ENCODE assay signal across 22 cellular contexts in the genomic region with DNA sequence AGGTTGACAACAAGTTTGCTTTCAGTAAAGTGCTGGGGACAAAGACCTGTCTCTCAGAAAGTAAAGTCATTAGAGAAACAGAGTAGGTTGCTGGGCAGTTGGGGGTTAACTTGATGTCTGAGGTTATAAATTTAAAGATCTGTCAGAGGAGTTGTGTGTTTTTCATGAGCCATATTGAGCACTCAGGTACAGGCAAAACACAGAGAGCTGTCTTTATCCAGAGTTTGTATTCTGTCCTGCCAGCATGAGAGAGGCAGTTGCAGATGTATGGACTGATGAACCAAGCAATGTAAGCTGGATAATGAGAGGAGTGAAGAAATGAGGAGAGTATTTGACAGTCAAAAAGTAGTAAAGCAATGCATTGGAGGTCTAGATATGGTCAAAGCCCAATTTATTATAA.
DNase-seq lines count a peak whose midpoint lies in the region; ATAC-seq, FAIRE-seq and TF ChIP-seq lines count a peak whose summit lies in the region.
"Had no signal": no experiment of that assay in that cellular context is flagged by ENCODE, and none has a peak within 500 bp of the region (broad histone marks: within the 10 kb centered on the region; RNA-seq: fewer than 3 reads in every experiment).

No MANE protein-coding gene starts in this region.

- POLR2A ChIA-PET in activated CD4-positive, alpha-beta T cell treated with anti-CD3 and anti-CD28 coated beads, Interleukin-2, amount 10 ng/mL, durations not matched to agents 7 days and 5 days (lab: Charles Lee) = no interaction called here
- POLR2A ChIA-PET in K562 (lab: Yijun Ruan, JAX) = no interaction called here
- POLR2A ChIA-PET in HepG2 (lab: Yijun Ruan, JAX) = no interaction called here

- H3K27ac ChIP-seq in K562 (ENCODE audit: extremely low read depth, low read depth, low read length) = no peak overlapping the region
- peak overlapping the region in 1 of 4 donors; percentile 15 for H3K27ac ChIP-seq in pancreas
- no peak overlapping the region for H3K27ac ChIP-seq in HepG2 (ENCODE audit: extremely low read length, insufficient read depth, low read length)
- H3K27ac ChIP-seq: BLaER1 had no signal

- no peak overlapping the region for H3K27ac Mint-ChIP-seq in activated CD4-positive, alpha-beta T cell treated with anti-CD3 and anti-CD28 coated beads, Interleukin-2, amount 10 ng/mL, durations not matched to agents 24 days and 14 days
- H3K27ac Mint-ChIP-seq in activated CD4-positive, alpha-beta T cell treated with anti-CD3 and anti-CD28 coated beads, Interleukin-2, amount 10 ng/mL, durations not matched to agents 7 days and 5 days = no peak overlapping the region
- H3K27ac Mint-ChIP-seq: CD14-positive monocyte; CD4-positive, alpha-beta memory T cell; CD4-positive, CD25-positive, alpha-beta regulatory T cell; CD8-positive, alpha-beta memory T cell had no signal

- H3K79me2 ChIP-seq in K562 (ENCODE audit: control insufficient read depth, insufficient read depth, low read length) = no peaks in the 10 kb centered on the region
- H3K79me2 ChIP-seq in HepG2 (ENCODE audit: insufficient read depth, low read length) = no peaks in the 10 kb centered on the region

- H3K9me1 ChIP-seq in K562 (ENCODE audit: control insufficient read depth, insufficient read depth, low read length) = no peaks in the 10 kb centered on the region

- H3K4me3 ChIP-seq in K562 = no peak overlapping the region
- no peak overlapping the region for H3K4me3 ChIP-seq in pancreas
- H3K4me3 ChIP-seq in HepG2 (replicated peaks in 1 of 3; ENCODE audit: insufficient read depth in 1 of 3, low read depth in 2 of 3, low read length in 3 of 3) = no peak overlapping the region
- H3K4me3 ChIP-seq: BLaER1 had no signal

- H4K20me1 ChIP-seq in K562 (replicated peaks; ENCODE audit: control insufficient read depth, insufficient read depth, low read length) = no peaks in the 10 kb centered on the region
- no peaks in the 10 kb centered on the region for H4K20me1 ChIP-seq in HepG2 (ENCODE audit: insufficient read depth, low read length)
- H4K20me1 ChIP-seq: BLaER1 had no signal

- peak; percentile 26 for DNase-seq in activated CD4-positive, alpha-beta T cell treated with anti-CD3 and anti-CD28 coated beads, Interleukin-2, amount 10 ng/mL, durations not matched to agents 24 days and 14 days
- DNase-seq in activated CD4-positive, alpha-beta T cell treated with anti-CD3 and anti-CD28 coated beads, Interleukin-2, amount 10 ng/mL, durations not matched to agents 7 days and 5 days = no peak
- no peak for DNase-seq in K562 (ENCODE audit: extremely low read depth in 1 of 4, low spot score in 3 of 4)
- DNase-seq in pancreas = no peak
- DNase-seq in HepG2 (ENCODE audit: low spot score) = no peak
- DNase-seq in SK-N-DZ (ENCODE audit: low spot score) = no peak
- DNase-seq: 8988T; ACHN; BE2C; C1 segment of cervical spinal cord; Caco-2; Calu3; CD4-positive, alpha-beta memory T cell; CD4-positive, CD25-positive, alpha-beta regulatory T cell; CD8-positive, alpha-beta memory T cell; DMS79 treated with DMSO at 0.1 percent for 48 hours; GF-D8 had no signal

- ATAC-seq in K562 = no peak
- ATAC-seq in pancreas = peak in 3 of 4 donors; percentile 56 to 71 (median 60)
- no peak for ATAC-seq in HepG2

- TF ChIP-seq EP300 in K562 (IDR thresholded peaks at IDR 0.05; ENCODE audit: low read length) (no peak), HepG2 (IDR thresholded peaks at IDR 0.05; ENCODE audit: low read depth in 2 of 2, low read length in 2 of 2) (no peak), HepG2 (CRISPR knock-in tag; IDR thresholded peaks at IDR 0.05; ENCODE audit: borderline replicate concordance) (no peak)

- H3K4me2 ChIP-seq in K562 (ENCODE audit: insufficient read depth, low read length) (no peak overlapping the region), HepG2 (ENCODE audit: low read depth, low read length) (no peak overlapping the region)
- H3K4me2 ChIP-seq: BLaER1 had no signal

- H3K9ac ChIP-seq in K562 (ENCODE audit: insufficient read depth in 1 of 2, low read depth in 2 of 2, low read length in 2 of 2) (no peak overlapping the region), HepG2 (ENCODE audit: insufficient read depth, low read depth, low read length) (no peak overlapping the region)
- H3K9ac ChIP-seq: BLaER1 had no signal

- H3K9me3 Mint-ChIP-seq in activated CD4-positive, alpha-beta T cell treated with anti-CD3 and anti-CD28 coated beads, Interleukin-2, amount 10 ng/mL, durations not matched to agents 24 days and 14 days = no peaks in the 10 kb centered on the region
- H3K9me3 Mint-ChIP-seq in activated CD4-positive, alpha-beta T cell treated with anti-CD3 and anti-CD28 coated beads, Interleukin-2, amount 10 ng/mL, durations not matched to agents 7 days and 5 days = no peaks in the 10 kb centered on the region
- H3K9me3 Mint-ChIP-seq: CD14-positive monocyte; CD4-positive, CD25-positive, alpha-beta regulatory T cell; CD8-positive, alpha-beta memory T cell had no signal

- H3K36me3 Mint-ChIP-seq in activated CD4-positive, alpha-beta T cell treated with anti-CD3 and anti-CD28 coated beads, Interleukin-2, amount 10 ng/mL, durations not matched to agents 24 days and 14 days (ENCODE audit: low read depth) = no peaks in the 10 kb centered on the region
- no peaks in the 10 kb centered on the region for H3K36me3 Mint-ChIP-seq in activated CD4-positive, alpha-beta T cell treated with anti-CD3 and anti-CD28 coated beads, Interleukin-2, amount 10 ng/mL, durations not matched to agents 7 days and 5 days (ENCODE audit: low read depth)
- H3K36me3 Mint-ChIP-seq: CD14-positive monocyte; CD4-positive, alpha-beta memory T cell; CD4-positive, CD25-positive, alpha-beta regulatory T cell; CD8-positive, alpha-beta memory T cell had no signal

- TF ChIP-seq POLR2A in K562 (conservative IDR thresholded peaks at IDR 0.05) = no peak
- no peak for TF ChIP-seq POLR2A in HepG2 (IDR thresholded peaks at IDR 0.05; ENCODE audit: insufficient read depth in 1 of 2, low read depth in 2 of 2, low read length in 2 of 2)

- no peaks in the 10 kb centered on the region for H3K4me1 Mint-ChIP-seq in activated CD4-positive, alpha-beta T cell treated with anti-CD3 and anti-CD28 coated beads, Interleukin-2, amount 10 ng/mL, durations not matched to agents 24 days and 14 days
- no peaks in the 10 kb centered on the region for H3K4me1 Mint-ChIP-seq in activated CD4-positive, alpha-beta T cell treated with anti-CD3 and anti-CD28 coated beads, Interleukin-2, amount 10 ng/mL, durations not matched to agents 7 days and 5 days
- H3K4me1 Mint-ChIP-seq: CD4-positive, alpha-beta memory T cell; CD4-positive, CD25-positive, alpha-beta regulatory T cell; CD8-positive, alpha-beta memory T cell had no signal

- FAIRE-seq in K562 (lab: Jason Lieb, UNC) (peak; percentile 23), pancreas (lab: Jason Lieb, UNC) (no peak), HepG2 (lab: Jason Lieb, UNC) (no peak)
- FAIRE-seq: D721Med, GM12891, GM19239 had no signal

- in situ Hi-C loops in K562 (cut with MboI) = no loop called here
- in situ Hi-C loops in HepG2 (cut with HindIII; ENCODE audit: extremely low pct_ligation_motif_present, low pct_unique_long_range_greater_than_20kb) = no loop called here

- no peak overlapping the region for H3K4me3 Mint-ChIP-seq in activated CD4-positive, alpha-beta T cell treated with anti-CD3 and anti-CD28 coated beads, Interleukin-2, amount 10 ng/mL, durations not matched to agents 24 days and 14 days
- H3K4me3 Mint-ChIP-seq in activated CD4-positive, alpha-beta T cell treated with anti-CD3 and anti-CD28 coated beads, Interleukin-2, amount 10 ng/mL, durations not matched to agents 7 days and 5 days = no peak overlapping the region
- H3K4me3 Mint-ChIP-seq: CD14-positive monocyte; CD4-positive, CD25-positive, alpha-beta regulatory T cell; CD8-positive, alpha-beta memory T cell had no signal

- H3K27me3 ChIP-seq in K562 (ENCODE audit: control insufficient read depth in 2 of 2, insufficient read depth in 2 of 2, low read length in 2 of 2) (peaks cover 0 to 2% of the 10 kb centered on the region in 2 experiments; a peak in 2 of 5 replicates), pancreas (no peaks in the 10 kb centered on the region), HepG2 (ENCODE audit: control insufficient read depth in 1 of 2, insufficient read depth in 2 of 2, low read length in 2 of 2) (no peaks in the 10 kb centered on the region; a peak in 1 of 5 replicates)
- H3K27me3 ChIP-seq: BE2C, BLaER1 had no signal

- H3K36me3 ChIP-seq in K562 (ENCODE audit: control insufficient read depth, insufficient read depth, low read length) (no peaks in the 10 kb centered on the region), pancreas (no peaks in the 10 kb centered on the region), HepG2 (replicated peaks in 1 of 2; ENCODE audit: control insufficient read depth in 1 of 2, insufficient read depth in 2 of 2, low read length in 2 of 2) (no peaks in the 10 kb centered on the region)
- H3K36me3 ChIP-seq: BE2C, BLaER1 had no signal

- intact Hi-C loops in activated CD4-positive, alpha-beta T cell treated with anti-CD3 and anti-CD28 coated beads, Interleukin-2, amount 10 ng/mL, durations not matched to agents 24 days and 14 days (cut with micrococcal nuclease) = no loop called here
- intact Hi-C loops in K562 (cut with micrococcal nuclease) (no loop called here), pancreas (cut with DNase I) (no loop called here), HepG2 (cut with micrococcal nuclease; ENCODE audit: unreplicated experiment) (no loop called here)

- H3K9me3 ChIP-seq in K562 (replicated peaks; ENCODE audit: control insufficient read depth, insufficient read depth, low read depth, low read length) (no peaks in the 10 kb centered on the region), pancreas (no peaks in the 10 kb centered on the region), HepG2 (ENCODE audit: low read length) (no peaks in the 10 kb centered on the region)
- H3K9me3 ChIP-seq: BE2C, BLaER1, Caco-2 had no signal

- TF ChIP-seq RAD21 in K562 (CRISPR knock-in tag; conservative IDR thresholded peaks at IDR 0.05 in 1 of 2, IDR thresholded peaks at IDR 0.05 in 1 of 2) (no peak), HepG2 (CRISPR knock-in tag; IDR thresholded peaks at IDR 0.05) (no peak)

- CTCF ChIA-PET in activated CD4-positive, alpha-beta T cell treated with anti-CD3 and anti-CD28 coated beads, Interleukin-2, amount 10 ng/mL, durations not matched to agents 7 days and 5 days (lab: Charles Lee) = no interaction called here
- CTCF ChIA-PET in K562 (lab: Yijun Ruan, JAX; ENCODE audit: low intra/inter-chr PET ratio) (no interaction called here), HepG2 (lab: Yijun Ruan, JAX; ENCODE audit: low intra/inter-chr PET ratio, low total read pairs) (no interaction called here)

- peaks cover 22% of the 10 kb centered on the region for H3K27me3 Mint-ChIP-seq in activated CD4-positive, alpha-beta T cell treated with anti-CD3 and anti-CD28 coated beads, Interleukin-2, amount 10 ng/mL, durations not matched to agents 24 days and 14 days
- peaks cover 17% of the 10 kb centered on the region for H3K27me3 Mint-ChIP-seq in activated CD4-positive, alpha-beta T cell treated with anti-CD3 and anti-CD28 coated beads, Interleukin-2, amount 10 ng/mL, durations not matched to agents 7 days and 5 days
- H3K27me3 Mint-ChIP-seq: CD4-positive, CD25-positive, alpha-beta regulatory T cell; CD8-positive, alpha-beta memory T cell had no signal

- TF ChIP-seq CTCF in K562 (IDR thresholded peaks at IDR 0.05 in 2 of 3, conservative IDR thresholded peaks at IDR 0.05 in 1 of 3; ENCODE audit: insufficient read depth in 2 of 3, low read depth in 1 of 3, low read length in 3 of 3) = no peak
- no peak for TF ChIP-seq CTCF in pancreas (IDR thresholded peaks at IDR 0.05)
- TF ChIP-seq CTCF in HepG2 (CRISPR knock-in tag; IDR thresholded peaks at IDR 0.05) = no peak

- BruUV-seq in K562 (replicated peaks; lab: Mats Ljungman, UMichigan) (no TSS peak), HepG2 (replicated peaks; lab: Mats Ljungman, UMichigan) (no TSS peak)

- H3K4me1 ChIP-seq in K562 (replicated peaks in 1 of 2; ENCODE audit: control insufficient read depth in 2 of 2, insufficient read depth in 2 of 2, low read length in 2 of 2) (no peaks in the 10 kb centered on the region), pancreas (peaks cover 7 to 12% (median 10%) of the 10 kb centered on the region in 3 donors), HepG2 (ENCODE audit: insufficient read depth, low read length) (no peaks in the 10 kb centered on the region)
- H3K4me1 ChIP-seq: BE2C, BLaER1, Caco-2 had no signal

- H2AFZ ChIP-seq in K562 (ENCODE audit: low read depth, low read length) (no peak overlapping the region), HepG2 (ENCODE audit: low read length) (no peak overlapping the region)

Comparison
In these comparisons a context has a peak if more than half of its experiments do, and no peak if none do; other contexts are left out.
1. ATAC-seq: peak in pancreas (3 of 4); none in K562 (single experiment) and HepG2 (single experiment).